In genomic region chr16:483351-484075, GRCh38 we compare ENCODE assay signal across 11 cellular contexts. TPM values are rescaled to one million over a fixed set of nuclear protein-coding genes. Genes with fewer than 3 reads are reported as not detected.
DNase-seq lines count a peak whose midpoint lies in the region; ATAC-seq and TF ChIP-seq lines count a peak whose summit lies in the region.
"Had no signal": no experiment of that assay in that cellular context is flagged by ENCODE, and none has a peak within 500 bp of the region (broad histone marks: within the 10 kb centered on the region; RNA-seq: fewer than 3 reads in every experiment).

No MANE protein-coding gene starts in this region.

- peaks cover 29% of the 10 kb centered on the region for H3K4me1 ChIP-seq in mesodermal cell (ENCODE audit: control insufficient read depth, insufficient read depth, low read length, poor library complexity, severe bottlenecking)
- H3K4me1 ChIP-seq in mammary epithelial cell (ENCODE audit: insufficient read depth, low read length), result no peaks in the 10 kb centered on the region
- H3K4me1 ChIP-seq in PC-3 (ENCODE audit: insufficient read depth, low read length), result no peaks in the 10 kb centered on the region
- H3K4me1 ChIP-seq: gastroesophageal sphincter, suprapubic skin had no signal

- H3K36me3 Mint-ChIP-seq in glutamatergic neuron (ENCODE audit: unreplicated experiment), result no peaks in the 10 kb centered on the region

- ATAC-seq in PC-3, result no peak
- ATAC-seq: gastroesophageal sphincter had no signal

- CTCF ChIA-PET in mammary epithelial cell (lab: Charles Lee; ENCODE audit: low non-redundant PET) (no interaction called here), PC-3 (lab: Charles Lee) (no interaction called here)

- no peaks in the 10 kb centered on the region for H3K9me3 ChIP-seq in SK-N-MC (ENCODE audit: low read depth, low read length)
- H3K9me3 ChIP-seq in mesodermal cell (ENCODE audit: control insufficient read depth, low read length), result no peaks in the 10 kb centered on the region
- no peaks in the 10 kb centered on the region for H3K9me3 ChIP-seq in mammary epithelial cell (replicated peaks; ENCODE audit: insufficient read depth, low read length)
- no peaks in the 10 kb centered on the region for H3K9me3 ChIP-seq in PC-3 (ENCODE audit: low read length)
- H3K9me3 ChIP-seq: gastroesophageal sphincter, suprapubic skin had no signal

- no peak overlapping the region for H3K9ac ChIP-seq in SK-N-MC (ENCODE audit: insufficient read length)
- H3K9ac ChIP-seq in mammary epithelial cell (ENCODE audit: insufficient read depth, low read length), result no peak overlapping the region
- H3K9ac ChIP-seq in PC-3 (ENCODE audit: low read length), result no peak overlapping the region

- H3K36me3 ChIP-seq in SK-N-MC (ENCODE audit: insufficient read depth, low read length) (no peaks in the 10 kb centered on the region), mesodermal cell (ENCODE audit: control insufficient read depth, insufficient read depth, low read length) (peaks cover 33% of the 10 kb centered on the region), mammary epithelial cell (ENCODE audit: insufficient read depth, low read length) (no peaks in the 10 kb centered on the region), PC-3 (ENCODE audit: low read depth, low read length) (no peaks in the 10 kb centered on the region)

- H3K27ac Mint-ChIP-seq in glutamatergic neuron (ENCODE audit: unreplicated experiment), result peak overlapping the region; percentile 34
- H3K27ac Mint-ChIP-seq: dendritic cell treated with granulocyte-macrophage colony-stimulating factor and Interleukin-4, amounts not matched to agents 40 ng/mL and 50 ng/mL, for 4 days had no signal

- H2AFZ ChIP-seq in mammary epithelial cell (ENCODE audit: low read depth, low read length) (no peak overlapping the region), PC-3 (ENCODE audit: low read length) (no peak overlapping the region)

- no peak overlapping the region for H3K4me3 Mint-ChIP-seq in glutamatergic neuron (ENCODE audit: unreplicated experiment)
- H3K4me3 Mint-ChIP-seq: dendritic cell treated with granulocyte-macrophage colony-stimulating factor and Interleukin-4, amounts not matched to agents 40 ng/mL and 50 ng/mL, for 4 days had no signal

- DNase-seq in SK-N-MC (ENCODE audit: low read depth, low spot score) (no peak), glutamatergic neuron (no peak), mammary epithelial cell (no peak), PC-3 (no peak), GM19240 (ENCODE audit: insufficient read length, low spot score) (no peak), NCI-H2081 (lab: John Stamatoyannopoulos, UW) (no peak)
- DNase-seq: activated naive CD4-positive, alpha-beta T cell treated with anti-CD3 and anti-CD28 coated beads, Interleukin-2, amount 50 U/mL, for 16 hours had no signal

- no peaks in the 10 kb centered on the region for H3K79me2 ChIP-seq in mammary epithelial cell (ENCODE audit: insufficient read depth, low read length)
- no peaks in the 10 kb centered on the region for H3K79me2 ChIP-seq in PC-3 (ENCODE audit: low read length)

- H3K4me3 ChIP-seq in SK-N-MC (no peak overlapping the region), mesodermal cell (ENCODE audit: extremely low read depth, insufficient read depth, low read length, poor library complexity, severe bottlenecking) (no peak overlapping the region), mammary epithelial cell (replicated peaks in 1 of 3; ENCODE audit: insufficient read depth in 1 of 3, low read depth in 2 of 3, low read length in 3 of 3) (no peak overlapping the region), PC-3 (ENCODE audit: low read length) (no peak overlapping the region)
- H3K4me3 ChIP-seq: gastroesophageal sphincter, suprapubic skin had no signal

- H3K9me3 Mint-ChIP-seq in glutamatergic neuron (ENCODE audit: unreplicated experiment), result no peaks in the 10 kb centered on the region
- H3K9me3 Mint-ChIP-seq: dendritic cell treated with granulocyte-macrophage colony-stimulating factor and Interleukin-4, amounts not matched to agents 40 ng/mL and 50 ng/mL, for 4 days had no signal

- H3K9me2 ChIP-seq in PC-3 (replicated peaks; ENCODE audit: low read length), result no peaks in the 10 kb centered on the region

- H4K20me1 ChIP-seq in mammary epithelial cell (ENCODE audit: insufficient read depth, low read length) (no peaks in the 10 kb centered on the region), PC-3 (ENCODE audit: low read length) (no peaks in the 10 kb centered on the region)

- intact Hi-C loops in mammary epithelial cell (cut with micrococcal nuclease), result no loop called here
- intact Hi-C loops in PC-3 (cut with micrococcal nuclease), result no loop called here

- H3K4me2 ChIP-seq in mammary epithelial cell (ENCODE audit: insufficient read depth, low read depth, low read length) (no peak overlapping the region), PC-3 (ENCODE audit: low read length) (no peak overlapping the region)

- H3K4me1 Mint-ChIP-seq in glutamatergic neuron (ENCODE audit: low read depth, unreplicated experiment), result peaks cover 13% of the 10 kb centered on the region

- WGBS in mesodermal cell (ENCODE audit: insufficient coverage in 2 of 2), 2 experiments, result 20 to 23% methylated on average over 12 to 13 of the region's 13 CpGs
- WGBS in mammary epithelial cell (ENCODE audit: low coverage, missing lambda C conversion rate), result 95% methylated on average over 13 of the region's 13 CpGs

- H3F3A ChIP-seq in PC-3 (ENCODE audit: low read length, unreplicated experiment), result no peaks in the 10 kb centered on the region

- in situ Hi-C loops in mammary epithelial cell (cut with MboI; ENCODE audit: low sequenced_read_pairs in 2 of 2), result no loop called here

- TF ChIP-seq CTCF in glutamatergic neuron (IDR thresholded peaks at IDR 0.05; ENCODE audit: partially characterized antibody, unreplicated experiment), result no peak
- no peak for TF ChIP-seq CTCF in mammary epithelial cell (conservative IDR thresholded peaks at IDR 0.05 in 1 of 2, IDR thresholded peaks at IDR 0.05 in 1 of 2; ENCODE audit: extremely low read depth in 1 of 2, insufficient read depth in 1 of 2, low read depth in 1 of 2, low read length in 2 of 2)
- no peak for TF ChIP-seq CTCF in PC-3 (conservative IDR thresholded peaks at IDR 0.05; ENCODE audit: low read depth, low read length)

- POLR2A ChIA-PET in PC-3 (lab: Charles Lee; ENCODE audit: unreplicated experiment), result no interaction called here

- H3K27me3 ChIP-seq in mammary epithelial cell (ENCODE audit: insufficient read depth, low read length) (no peaks in the 10 kb centered on the region), PC-3 (ENCODE audit: low read length) (no peaks in the 10 kb centered on the region)
- H3K27me3 ChIP-seq: gastroesophageal sphincter, suprapubic skin had no signal

- H3K27ac ChIP-seq in SK-N-MC (0 out of 2 replicates have a peak overlapping the region, but pooled peaks have one; percentile 19), mesodermal cell (ENCODE audit: low read depth, low read length, severe bottlenecking) (peak overlapping the region; percentile 97), mammary epithelial cell (ENCODE audit: insufficient read depth, low read depth, low read length) (no peak overlapping the region), PC-3 (ENCODE audit: low read length) (no peak overlapping the region)
- H3K27ac ChIP-seq: gastroesophageal sphincter, suprapubic skin had no signal

- H3K27me3 Mint-ChIP-seq in glutamatergic neuron (ENCODE audit: unreplicated experiment), result peaks cover 3% of the 10 kb centered on the region
- H3K27me3 Mint-ChIP-seq: dendritic cell treated with granulocyte-macrophage colony-stimulating factor and Interleukin-4, amounts not matched to agents 40 ng/mL and 50 ng/mL, for 4 days had no signal

- no TSS peak for BruUV-seq in mammary epithelial cell (replicated peaks; lab: Mats Ljungman, UMichigan)
- BruUV-seq in PC-3 (replicated peaks; lab: Mats Ljungman, UMichigan), result no TSS peak

- dilution Hi-C loops in mammary epithelial cell (cut with HindIII; ENCODE audit: low sequenced_read_pairs), result no loop called here

RNA-seq across cellular contexts. Expression of gene CAPN15, which starts 44.0 kb away (rescaled TPM):
- total RNA-seq in glutamatergic neuron (ENCODE audit: unreplicated experiment) (56.1 TPM), mammary epithelial cell (10 to 100 TPM; 32.8 to 58.5 TPM), PC-3 (2014; rRNA removed) (60.4 and 78.1 TPM in 2 replicates)
- 23.8 TPM for polyA plus RNA-seq in mesodermal cell (2013, experiment 1 of 2)
- 20.1 TPM for polyA plus RNA-seq in mesodermal cell (2013, experiment 2 of 2)
- 18.9 TPM for polyA plus RNA-seq in mammary epithelial cell
- 10.6 TPM for polyA minus RNA-seq in mammary epithelial cell

RNA-seq across cellular contexts. Expression of gene RAB11FIP3, which starts 58.1 kb away (rescaled TPM):
- total RNA-seq in glutamatergic neuron (ENCODE audit: unreplicated experiment), result 103 TPM
- 24.7 TPM for polyA plus RNA-seq in mesodermal cell (2013, experiment 1 of 2)
- 25.3 TPM for polyA plus RNA-seq in mesodermal cell (2013, experiment 2 of 2)
- 10 to 100 TPM; 14.2 to 30.4 TPM for total RNA-seq in mammary epithelial cell
- 7.3 TPM for polyA plus RNA-seq in mammary epithelial cell
- 74.8 TPM for polyA minus RNA-seq in mammary epithelial cell
- total RNA-seq in PC-3 (2014; rRNA removed), result 12.7 and 17.9 TPM in 2 replicates

Comparison
In these comparisons a context has a peak if more than half of its experiments do, and no peak if none do; other contexts are left out.
1. H3K27ac ChIP-seq: peak in SK-N-MC (single experiment) and mesodermal cell (single experiment); none in mammary epithelial cell (single experiment) and PC-3 (single experiment).